Comparison of ENCODE assay signal across 1 cellular context in the genomic region with DNA sequence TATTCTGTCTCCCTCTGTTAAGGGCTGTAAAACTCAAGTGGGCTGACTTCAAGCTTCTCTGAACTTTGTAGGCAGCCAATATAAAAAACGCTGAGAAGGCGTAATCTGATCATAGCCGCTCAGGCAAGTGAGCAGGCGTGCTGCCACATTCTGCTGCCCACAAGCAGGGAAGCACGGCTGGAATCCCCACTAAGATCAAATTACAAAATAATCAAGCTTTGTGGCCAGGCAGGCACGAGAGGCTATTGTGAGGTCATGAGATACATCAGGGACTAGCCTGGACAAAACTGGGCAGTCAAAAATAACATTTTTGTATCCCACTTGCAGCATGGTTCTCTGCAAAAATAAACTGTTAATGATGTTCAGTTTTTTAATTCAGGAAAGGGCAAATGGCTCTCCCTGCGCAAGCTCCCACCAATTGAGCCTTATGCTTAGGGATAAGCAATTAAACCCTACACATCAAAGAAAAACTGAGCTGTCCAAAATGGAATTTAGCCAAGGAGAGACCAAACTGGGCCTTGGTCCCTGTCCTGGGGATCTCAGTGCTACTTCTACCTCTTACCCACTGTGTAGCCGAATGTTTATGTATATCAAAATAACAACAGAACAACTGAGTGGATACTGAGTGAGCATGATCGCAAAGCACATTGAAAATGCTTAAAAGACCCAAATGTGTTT.
TF ChIP-seq lines count a peak whose summit lies in the region.

No MANE protein-coding gene starts in this region.

TF ChIP-seq in HepG2, 621 proteins besides CTCF, POLR2A, EP300 and RAD21 (continued from another document and continues in another):
- peak; percentile 99 for TF ChIP-seq SIX1 (CRISPR knock-in tag; IDR thresholded peaks at IDR 0.05; ENCODE audit: borderline replicate concordance)
- 0 out of 2 replicates have a peak, but pooled peaks have one; percentile 28 for TF ChIP-seq ZNF292 (CRISPR knock-in tag; IDR thresholded peaks at IDR 0.05; ENCODE audit: borderline replicate concordance, low read depth)
- TF ChIP-seq SIX4 (CRISPR knock-in tag; IDR thresholded peaks at IDR 0.05): peak; percentile 100
- TF ChIP-seq ZNF296 (CRISPR knock-in tag; conservative IDR thresholded peaks at IDR 0.05): no peak
- no peak for TF ChIP-seq GABPB1 (CRISPR knock-in tag; IDR thresholded peaks at IDR 0.05)
- TF ChIP-seq SAP130 (CRISPR knock-in tag; IDR thresholded peaks at IDR 0.05; ENCODE audit: low read depth): peak; percentile 56
- TF ChIP-seq ZNF780A (CRISPR knock-in tag; IDR thresholded peaks at IDR 0.05): peak; percentile 97
- no peak for TF ChIP-seq AKAP8 (CRISPR knock-in tag; IDR thresholded peaks at IDR 0.05)
- TF ChIP-seq, protein P1, sequence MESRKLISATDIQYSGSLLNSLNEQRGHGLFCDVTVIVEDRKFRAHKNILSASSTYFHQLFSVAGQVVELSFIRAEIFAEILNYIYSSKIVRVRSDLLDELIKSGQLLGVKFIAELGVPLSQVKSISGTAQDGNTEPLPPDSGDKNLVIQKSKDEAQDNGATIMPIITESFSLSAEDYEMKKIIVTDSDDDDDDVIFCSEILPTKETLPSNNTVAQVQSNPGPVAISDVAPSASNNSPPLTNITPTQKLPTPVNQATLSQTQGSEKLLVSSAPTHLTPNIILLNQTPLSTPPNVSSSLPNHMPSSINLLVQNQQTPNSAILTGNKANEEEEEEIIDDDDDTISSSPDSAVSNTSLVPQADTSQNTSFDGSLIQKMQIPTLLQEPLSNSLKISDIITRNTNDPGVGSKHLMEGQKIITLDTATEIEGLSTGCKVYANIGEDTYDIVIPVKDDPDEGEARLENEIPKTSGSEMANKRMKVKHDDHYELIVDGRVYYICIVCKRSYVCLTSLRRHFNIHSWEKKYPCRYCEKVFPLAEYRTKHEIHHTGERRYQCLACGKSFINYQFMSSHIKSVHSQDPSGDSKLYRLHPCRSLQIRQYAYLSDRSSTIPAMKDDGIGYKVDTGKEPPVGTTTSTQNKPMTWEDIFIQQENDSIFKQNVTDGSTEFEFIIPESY (CRISPR knock-in tag; IDR thresholded peaks at IDR 0.05): 0 out of 2 replicates have a peak, but pooled peaks have one; percentile 17
- TF ChIP-seq, protein P2, sequence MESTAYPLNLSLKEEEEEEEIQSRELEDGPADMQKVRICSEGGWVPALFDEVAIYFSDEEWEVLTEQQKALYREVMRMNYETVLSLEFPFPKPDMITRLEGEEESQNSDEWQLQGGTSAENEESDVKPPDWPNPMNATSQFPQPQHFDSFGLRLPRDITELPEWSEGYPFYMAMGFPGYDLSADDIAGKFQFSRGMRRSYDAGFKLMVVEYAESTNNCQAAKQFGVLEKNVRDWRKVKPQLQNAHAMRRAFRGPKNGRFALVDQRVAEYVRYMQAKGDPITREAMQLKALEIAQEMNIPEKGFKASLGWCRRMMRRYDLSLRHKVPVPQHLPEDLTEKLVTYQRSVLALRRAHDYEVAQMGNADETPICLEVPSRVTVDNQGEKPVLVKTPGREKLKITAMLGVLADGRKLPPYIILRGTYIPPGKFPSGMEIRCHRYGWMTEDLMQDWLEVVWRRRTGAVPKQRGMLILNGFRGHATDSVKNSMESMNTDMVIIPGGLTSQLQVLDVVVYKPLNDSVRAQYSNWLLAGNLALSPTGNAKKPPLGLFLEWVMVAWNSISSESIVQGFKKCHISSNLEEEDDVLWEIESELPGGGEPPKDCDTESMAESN (CRISPR knock-in tag; conservative IDR thresholded peaks at IDR 0.05): 0 out of 2 replicates have a peak, but pooled peaks have one; percentile 30
- peak; percentile 99 for TF ChIP-seq MAFF (IDR thresholded peaks at IDR 0.05; ENCODE audit: low read depth, low read length)
- no peak for TF ChIP-seq ZNF660 (CRISPR knock-in tag; IDR thresholded peaks at IDR 0.05; ENCODE audit: borderline replicate concordance, low read depth)
- no peak for TF ChIP-seq ZNF782 (CRISPR knock-in tag; IDR thresholded peaks at IDR 0.05; ENCODE audit: borderline replicate concordance)
- TF ChIP-seq PHF21A (CRISPR knock-in tag; IDR thresholded peaks at IDR 0.05): 0 out of 2 replicates have a peak, but pooled peaks have one; percentile 22
- no peak for TF ChIP-seq SNAPC2 (CRISPR knock-in tag; IDR thresholded peaks at IDR 0.05)
- TF ChIP-seq, protein P3, sequence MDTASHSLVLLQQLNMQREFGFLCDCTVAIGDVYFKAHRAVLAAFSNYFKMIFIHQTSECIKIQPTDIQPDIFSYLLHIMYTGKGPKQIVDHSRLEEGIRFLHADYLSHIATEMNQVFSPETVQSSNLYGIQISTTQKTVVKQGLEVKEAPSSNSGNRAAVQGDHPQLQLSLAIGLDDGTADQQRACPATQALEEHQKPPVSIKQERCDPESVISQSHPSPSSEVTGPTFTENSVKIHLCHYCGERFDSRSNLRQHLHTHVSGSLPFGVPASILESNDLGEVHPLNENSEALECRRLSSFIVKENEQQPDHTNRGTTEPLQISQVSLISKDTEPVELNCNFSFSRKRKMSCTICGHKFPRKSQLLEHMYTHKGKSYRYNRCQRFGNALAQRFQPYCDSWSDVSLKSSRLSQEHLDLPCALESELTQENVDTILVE (CRISPR knock-in tag; IDR thresholded peaks at IDR 0.05): no peak
- TF ChIP-seq GATAD1 (CRISPR knock-in tag; IDR thresholded peaks at IDR 0.05): no peak
- TF ChIP-seq IKZF1 (IDR thresholded peaks at IDR 0.05): no peak
- peak; percentile 14; the same call in 1 of the 2 replicates for TF ChIP-seq HHEX (CRISPR knock-in tag; IDR thresholded peaks at IDR 0.05)
- TF ChIP-seq, protein P4, sequence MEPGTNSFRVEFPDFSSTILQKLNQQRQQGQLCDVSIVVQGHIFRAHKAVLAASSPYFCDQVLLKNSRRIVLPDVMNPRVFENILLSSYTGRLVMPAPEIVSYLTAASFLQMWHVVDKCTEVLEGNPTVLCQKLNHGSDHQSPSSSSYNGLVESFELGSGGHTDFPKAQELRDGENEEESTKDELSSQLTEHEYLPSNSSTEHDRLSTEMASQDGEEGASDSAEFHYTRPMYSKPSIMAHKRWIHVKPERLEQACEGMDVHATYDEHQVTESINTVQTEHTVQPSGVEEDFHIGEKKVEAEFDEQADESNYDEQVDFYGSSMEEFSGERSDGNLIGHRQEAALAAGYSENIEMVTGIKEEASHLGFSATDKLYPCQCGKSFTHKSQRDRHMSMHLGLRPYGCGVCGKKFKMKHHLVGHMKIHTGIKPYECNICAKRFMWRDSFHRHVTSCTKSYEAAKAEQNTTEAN (CRISPR knock-in tag; conservative IDR thresholded peaks at IDR 0.05): no peak
- TF ChIP-seq MATR3 (CRISPR knock-in tag; IDR thresholded peaks at IDR 0.05): no peak
- TF ChIP-seq MAFG (CRISPR knock-in tag; IDR thresholded peaks at IDR 0.05): peak; percentile 86
- TF ChIP-seq, protein P5, sequence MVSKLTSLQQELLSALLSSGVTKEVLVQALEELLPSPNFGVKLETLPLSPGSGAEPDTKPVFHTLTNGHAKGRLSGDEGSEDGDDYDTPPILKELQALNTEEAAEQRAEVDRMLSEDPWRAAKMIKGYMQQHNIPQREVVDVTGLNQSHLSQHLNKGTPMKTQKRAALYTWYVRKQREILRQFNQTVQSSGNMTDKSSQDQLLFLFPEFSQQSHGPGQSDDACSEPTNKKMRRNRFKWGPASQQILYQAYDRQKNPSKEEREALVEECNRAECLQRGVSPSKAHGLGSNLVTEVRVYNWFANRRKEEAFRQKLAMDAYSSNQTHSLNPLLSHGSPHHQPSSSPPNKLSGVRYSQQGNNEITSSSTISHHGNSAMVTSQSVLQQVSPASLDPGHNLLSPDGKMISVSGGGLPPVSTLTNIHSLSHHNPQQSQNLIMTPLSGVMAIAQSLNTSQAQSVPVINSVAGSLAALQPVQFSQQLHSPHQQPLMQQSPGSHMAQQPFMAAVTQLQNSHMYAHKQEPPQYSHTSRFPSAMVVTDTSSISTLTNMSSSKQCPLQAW (CRISPR knock-in tag; IDR thresholded peaks at IDR 0.05): 0 out of 2 replicates have a peak, but pooled peaks have one; percentile 40
- no peak for TF ChIP-seq ZNF530 (CRISPR knock-in tag; IDR thresholded peaks at IDR 0.05; ENCODE audit: low read depth)
- TF ChIP-seq ZNF17 (CRISPR knock-in tag; IDR thresholded peaks at IDR 0.05): no peak
- no peak for TF ChIP-seq ZNF317 (CRISPR knock-in tag; IDR thresholded peaks at IDR 0.05)
- TF ChIP-seq, protein P6, sequence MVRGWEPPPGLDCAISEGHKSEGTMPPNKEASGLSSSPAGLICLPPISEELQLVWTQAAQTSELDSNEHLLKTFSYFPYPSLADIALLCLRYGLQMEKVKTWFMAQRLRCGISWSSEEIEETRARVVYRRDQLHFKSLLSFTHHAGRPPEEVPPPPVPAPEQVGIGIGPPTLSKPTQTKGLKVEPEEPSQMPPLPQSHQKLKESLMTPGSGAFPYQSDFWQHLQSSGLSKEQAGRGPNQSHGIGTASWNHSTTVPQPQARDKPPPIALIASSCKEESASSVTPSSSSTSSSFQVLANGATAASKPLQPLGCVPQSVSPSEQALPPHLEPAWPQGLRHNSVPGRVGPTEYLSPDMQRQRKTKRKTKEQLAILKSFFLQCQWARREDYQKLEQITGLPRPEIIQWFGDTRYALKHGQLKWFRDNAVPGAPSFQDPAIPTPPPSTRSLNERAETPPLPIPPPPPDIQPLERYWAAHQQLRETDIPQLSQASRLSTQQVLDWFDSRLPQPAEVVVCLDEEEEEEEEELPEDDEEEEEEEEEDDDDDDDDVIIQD (CRISPR knock-in tag; IDR thresholded peaks at IDR 0.05; ENCODE audit: low read depth): 0 out of 2 replicates have a peak, but pooled peaks have one; percentile 17
- TF ChIP-seq, protein P7, sequence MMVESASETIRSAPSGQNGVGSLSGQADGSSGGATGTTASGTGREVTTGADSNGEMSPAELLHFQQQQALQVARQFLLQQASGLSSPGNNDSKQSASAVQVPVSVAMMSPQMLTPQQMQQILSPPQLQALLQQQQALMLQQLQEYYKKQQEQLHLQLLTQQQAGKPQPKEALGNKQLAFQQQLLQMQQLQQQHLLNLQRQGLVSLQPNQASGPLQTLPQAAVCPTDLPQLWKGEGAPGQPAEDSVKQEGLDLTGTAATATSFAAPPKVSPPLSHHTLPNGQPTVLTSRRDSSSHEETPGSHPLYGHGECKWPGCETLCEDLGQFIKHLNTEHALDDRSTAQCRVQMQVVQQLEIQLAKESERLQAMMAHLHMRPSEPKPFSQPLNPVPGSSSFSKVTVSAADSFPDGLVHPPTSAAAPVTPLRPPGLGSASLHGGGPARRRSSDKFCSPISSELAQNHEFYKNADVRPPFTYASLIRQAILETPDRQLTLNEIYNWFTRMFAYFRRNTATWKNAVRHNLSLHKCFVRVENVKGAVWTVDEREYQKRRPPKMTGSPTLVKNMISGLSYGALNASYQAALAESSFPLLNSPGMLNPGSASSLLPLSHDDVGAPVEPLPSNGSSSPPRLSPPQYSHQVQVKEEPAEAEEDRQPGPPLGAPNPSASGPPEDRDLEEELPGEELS (CRISPR knock-in tag; IDR thresholded peaks at IDR 0.05): peak; percentile 41
- TF ChIP-seq, protein P8, sequence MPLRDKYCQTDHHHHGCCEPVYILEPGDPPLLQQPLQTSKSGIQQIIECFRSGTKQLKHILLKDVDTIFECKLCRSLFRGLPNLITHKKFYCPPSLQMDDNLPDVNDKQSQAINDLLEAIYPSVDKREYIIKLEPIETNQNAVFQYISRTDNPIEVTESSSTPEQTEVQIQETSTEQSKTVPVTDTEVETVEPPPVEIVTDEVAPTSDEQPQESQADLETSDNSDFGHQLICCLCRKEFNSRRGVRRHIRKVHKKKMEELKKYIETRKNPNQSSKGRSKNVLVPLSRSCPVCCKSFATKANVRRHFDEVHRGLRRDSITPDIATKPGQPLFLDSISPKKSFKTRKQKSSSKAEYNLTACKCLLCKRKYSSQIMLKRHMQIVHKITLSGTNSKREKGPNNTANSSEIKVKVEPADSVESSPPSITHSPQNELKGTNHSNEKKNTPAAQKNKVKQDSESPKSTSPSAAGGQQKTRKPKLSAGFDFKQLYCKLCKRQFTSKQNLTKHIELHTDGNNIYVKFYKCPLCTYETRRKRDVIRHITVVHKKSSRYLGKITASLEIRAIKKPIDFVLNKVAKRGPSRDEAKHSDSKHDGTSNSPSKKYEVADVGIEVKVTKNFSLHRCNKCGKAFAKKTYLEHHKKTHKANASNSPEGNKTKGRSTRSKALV (CRISPR knock-in tag; IDR thresholded peaks at IDR 0.05): no peak
- TF ChIP-seq PITX1 (CRISPR knock-in tag; IDR thresholded peaks at IDR 0.05): 0 out of 2 replicates have a peak, but pooled peaks have one; percentile 25
- TF ChIP-seq TAF15 (IDR thresholded peaks at IDR 0.05; ENCODE audit: low read depth, low read length, poor library complexity, severe bottlenecking): no peak
- TF ChIP-seq, protein P9, sequence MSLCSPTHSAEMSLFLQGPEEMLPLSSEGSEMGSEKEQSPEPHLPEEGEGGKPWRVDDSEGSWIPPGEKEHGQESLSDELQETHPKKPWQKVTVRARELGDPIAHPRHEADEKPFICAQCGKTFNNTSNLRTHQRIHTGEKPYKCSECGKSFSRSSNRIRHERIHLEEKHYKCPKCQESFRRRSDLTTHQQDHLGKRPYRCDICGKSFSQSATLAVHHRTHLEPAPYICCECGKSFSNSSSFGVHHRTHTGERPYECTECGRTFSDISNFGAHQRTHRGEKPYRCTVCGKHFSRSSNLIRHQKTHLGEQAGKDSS (CRISPR knock-in tag; IDR thresholded peaks at IDR 0.05; ENCODE audit: borderline replicate concordance, low read depth): no peak
- peak; percentile 98 to 99 for TF ChIP-seq MAFK (conservative IDR thresholded peaks at IDR 0.05 in 1 of 2, IDR thresholded peaks at IDR 0.05 in 1 of 2; ENCODE audit: low read length in 2 of 2)
- 0 out of 2 replicates have a peak, but pooled peaks have one; percentile 24 for TF ChIP-seq ISL2 (CRISPR knock-in tag; IDR thresholded peaks at IDR 0.05)
- TF ChIP-seq SMAD3 (CRISPR knock-in tag; IDR thresholded peaks at IDR 0.05): 0 out of 2 replicates have a peak, but pooled peaks have one; percentile 27
- no peak for TF ChIP-seq HNRNPUL1 (IDR thresholded peaks at IDR 0.05; ENCODE audit: low read depth, low read length)
- TF ChIP-seq NCOA2 (CRISPR knock-in tag; IDR thresholded peaks at IDR 0.05): 0 out of 2 replicates have a peak, but pooled peaks have one; percentile 13
- TF ChIP-seq SALL1 (CRISPR knock-in tag; IDR thresholded peaks at IDR 0.05): peak; percentile 55
- TF ChIP-seq ZNF331 (CRISPR knock-in tag; IDR thresholded peaks at IDR 0.05): peak; percentile 67
- peak; percentile 30; the same call in 1 of the 2 replicates for TF ChIP-seq HOXA3 (CRISPR knock-in tag; IDR thresholded peaks at IDR 0.05)
- peak; percentile 26; the same call in 1 of the 2 replicates for TF ChIP-seq KAT8 (CRISPR knock-in tag; IDR thresholded peaks at IDR 0.05)
- peak; percentile 60; the same call in 1 of the 2 replicates for TF ChIP-seq RXRB (CRISPR knock-in tag; IDR thresholded peaks at IDR 0.05; ENCODE audit: borderline replicate concordance)
- TF ChIP-seq MED1 (CRISPR knock-in tag; IDR thresholded peaks at IDR 0.05): peak; percentile 44; the same call in 1 of the 2 replicates
- TF ChIP-seq NR2C2 (CRISPR knock-in tag; IDR thresholded peaks at IDR 0.05; ENCODE audit: borderline replicate concordance): no peak
- no peak for TF ChIP-seq SOX6 (IDR thresholded peaks at IDR 0.05)
- TF ChIP-seq SOX6 (CRISPR knock-in tag; IDR thresholded peaks at IDR 0.05): peak; percentile 86
- TF ChIP-seq FOXK1 (CRISPR knock-in tag; IDR thresholded peaks at IDR 0.05; ENCODE audit: borderline replicate concordance, low read depth): peak; percentile 40; the same call in 1 of the 2 replicates
- 0 out of 2 replicates have a peak, but pooled peaks have one; percentile 40 for TF ChIP-seq ZSCAN9 (CRISPR knock-in tag; IDR thresholded peaks at IDR 0.05; ENCODE audit: borderline replicate concordance)
- no peak for TF ChIP-seq IRF2 (CRISPR knock-in tag; IDR thresholded peaks at IDR 0.05)
- TF ChIP-seq ZMYM2 (CRISPR knock-in tag; IDR thresholded peaks at IDR 0.05): no peak
